ENCODE assay signal across 15 cellular contexts in the genomic region with DNA sequence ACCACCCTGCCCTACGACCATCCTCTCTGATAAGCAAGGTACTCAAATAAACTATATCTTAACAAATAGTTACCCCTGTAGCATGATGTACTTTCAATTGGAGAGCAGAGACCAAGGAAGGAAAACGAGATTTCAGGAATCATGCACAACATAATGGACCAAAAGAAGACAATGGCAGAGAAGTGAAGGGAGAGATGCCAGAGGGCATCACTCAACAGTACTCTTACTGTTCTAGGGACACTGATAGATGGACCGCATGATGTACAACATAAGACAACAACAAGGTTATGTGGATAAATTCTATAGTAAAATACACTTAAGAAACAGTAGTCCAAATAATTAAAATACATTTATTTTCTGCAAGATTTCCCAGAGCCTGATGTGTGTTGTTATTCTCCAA.
"Had no signal": no experiment of that assay in that cellular context is flagged by ENCODE, and none has a peak within 500 bp of the region (broad histone marks: within the 10 kb centered on the region; RNA-seq: fewer than 3 reads in every experiment).

No MANE protein-coding gene starts in this region.

- H3K36me3 Mint-ChIP-seq: activated naive CD8-positive, alpha-beta T cell treated with anti-CD3 and anti-CD28 coated beads, Interleukin-2, amount 10 ng/mL, durations not matched to agents 7 days and 5 days; stimulated activated effector memory CD8-positive, alpha-beta T cell treated with anti-CD3 and anti-CD28 coated beads, Interleukin-12 subunit alpha, Interleukin-12 subunit beta, amount 100 ng/mL, for 72 hours had no signal

- H3K27me3 ChIP-seq: colonic mucosa, foreskin keratinocyte had no signal

- ATAC-seq: foreskin keratinocyte; left lobe of liver; sciatic nerve; stimulated activated effector memory CD8-positive, alpha-beta T cell treated with anti-CD3 and anti-CD28 coated beads, Interleukin-12 subunit alpha, Interleukin-12 subunit beta, amount 100 ng/mL, for 72 hours had no signal

- H3K9me3 ChIP-seq: colonic mucosa, thoracic aorta had no signal

- H3K4me3 Mint-ChIP-seq: activated CD4-positive, alpha-beta T cell treated with anti-CD3 and anti-CD28 coated beads, Interleukin-2, amount 10 ng/mL, durations not matched to agents 7 days and 5 days; activated naive CD8-positive, alpha-beta T cell treated with anti-CD3 and anti-CD28 coated beads, Interleukin-2, amount 10 ng/mL, durations not matched to agents 7 days and 5 days; nephron; stimulated activated effector memory CD8-positive, alpha-beta T cell treated with anti-CD3 and anti-CD28 coated beads, Interleukin-12 subunit alpha, Interleukin-12 subunit beta, amount 100 ng/mL, for 72 hours; T-helper 2 cell treated with Interferon-gamma antibody and Interleukin-4, amounts not matched to agents 5 μg/mL and 100 μg/mL, for 36 hours had no signal

- H3K9me3 Mint-ChIP-seq: stimulated activated effector memory CD8-positive, alpha-beta T cell treated with anti-CD3 and anti-CD28 coated beads, Interleukin-12 subunit alpha, Interleukin-12 subunit beta, amount 100 ng/mL, for 72 hours had no signal

- H3K4me3 ChIP-seq: colonic mucosa had no signal

- H3K4me1 Mint-ChIP-seq: activated CD4-positive, alpha-beta T cell treated with anti-CD3 and anti-CD28 coated beads, Interleukin-2, amount 10 ng/mL, durations not matched to agents 7 days and 5 days; activated naive CD8-positive, alpha-beta T cell treated with anti-CD3 and anti-CD28 coated beads, Interleukin-2, amount 10 ng/mL, durations not matched to agents 7 days and 5 days; stimulated activated effector memory CD8-positive, alpha-beta T cell treated with anti-CD3 and anti-CD28 coated beads, Interleukin-12 subunit alpha, Interleukin-12 subunit beta, amount 100 ng/mL, for 72 hours had no signal

- DNase-seq: activated CD4-positive, alpha-beta T cell treated with anti-CD3 and anti-CD28 coated beads, Interleukin-2, amount 10 ng/mL, durations not matched to agents 7 days and 5 days; activated CD4-positive, CD25-positive, alpha-beta regulatory T cell; activated CD8-positive, alpha-beta memory T cell treated with anti-CD3 and anti-CD28 coated beads for 24 hours; activated gamma-delta T cell treated with Interleukin-2 at 50 U/mL for 16 hours; activated naive CD8-positive, alpha-beta T cell treated with anti-CD3 and anti-CD28 coated beads, Interleukin-2, amount 10 ng/mL, durations not matched to agents 7 days and 5 days; colonic mucosa; foreskin keratinocyte; occipital lobe had no signal

- H3K27ac ChIP-seq: colonic mucosa had no signal

- H3K27ac Mint-ChIP-seq: activated CD4-positive, alpha-beta T cell treated with anti-CD3 and anti-CD28 coated beads, Interleukin-2, amount 10 ng/mL, durations not matched to agents 7 days and 5 days; activated naive CD8-positive, alpha-beta T cell treated with anti-CD3 and anti-CD28 coated beads, Interleukin-2, amount 10 ng/mL, durations not matched to agents 7 days and 5 days; progenitor cell of endocrine pancreas; stimulated activated effector memory CD8-positive, alpha-beta T cell treated with anti-CD3 and anti-CD28 coated beads, Interleukin-12 subunit alpha, Interleukin-12 subunit beta, amount 100 ng/mL, for 72 hours; T-helper 2 cell treated with Interferon-gamma antibody and Interleukin-4, amounts not matched to agents 5 μg/mL and 100 μg/mL, for 36 hours had no signal

- H3K4me1 ChIP-seq: colonic mucosa had no signal

- H3K36me3 ChIP-seq: colonic mucosa, thoracic aorta had no signal
